Comparison of ENCODE assay signal across 9 cellular contexts in the genomic region with DNA sequence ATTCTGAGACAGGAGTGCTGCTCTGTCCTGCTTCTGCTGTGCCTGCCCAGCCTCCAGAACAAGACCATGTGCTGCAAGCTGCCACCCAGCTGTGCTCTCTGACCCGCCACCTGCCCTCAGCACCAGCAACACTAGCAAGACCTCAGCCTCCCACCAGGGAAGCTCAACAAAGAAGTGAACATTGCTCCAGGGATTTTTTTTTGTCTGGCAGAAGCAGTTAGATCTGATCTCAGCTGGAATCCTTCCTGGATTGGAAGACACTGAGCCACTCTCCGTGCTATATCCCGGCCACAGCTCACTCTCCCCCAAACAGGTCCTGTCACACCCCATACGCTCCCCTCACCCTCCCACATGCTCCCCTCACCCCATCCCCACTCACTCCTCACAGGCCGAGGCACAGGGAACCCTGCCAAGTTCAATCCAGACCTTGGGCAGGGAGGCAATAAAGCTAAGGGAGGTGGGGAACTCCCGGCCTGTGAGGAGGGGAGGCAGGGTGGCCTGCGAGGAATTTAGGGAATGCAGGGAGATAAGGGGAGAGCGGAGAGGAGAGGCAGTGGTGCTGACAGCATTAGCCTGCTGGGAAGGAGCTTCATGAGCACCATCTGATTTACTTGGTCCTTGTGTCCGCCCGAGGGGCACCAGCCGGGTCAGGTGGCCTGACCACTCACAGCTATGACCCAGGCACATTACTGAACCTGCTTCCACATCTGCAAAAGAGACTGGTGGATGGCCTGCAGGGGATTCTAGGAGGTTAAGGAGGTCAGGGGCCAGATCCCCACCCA.
DNase-seq lines count a peak whose midpoint lies in the region; ATAC-seq and TF ChIP-seq lines count a peak whose summit lies in the region.
"Had no signal": no experiment of that assay in that cellular context is flagged by ENCODE, and none has a peak within 500 bp of the region (broad histone marks: within the 10 kb centered on the region; RNA-seq: fewer than 3 reads in every experiment).

No MANE protein-coding gene starts in this region.

- ATAC-seq in GM19035 (IDR thresholded peaks at IDR 0.05; ENCODE audit: unreplicated experiment) (no peak), GM21576 (IDR thresholded peaks at IDR 0.05; ENCODE audit: unreplicated experiment) (no peak)
- ATAC-seq: GM12878 had no signal

- H3K36me3 Mint-ChIP-seq in nephron (ENCODE audit: low read depth) = no peaks in the 10 kb centered on the region

- H3K4me3 Mint-ChIP-seq in nephron = peak overlapping the region; percentile 57 to 60 (median 59)

- H3K27ac ChIP-seq in epithelial cell of prostate = peak overlapping the region; percentile 86

- H3K27me3 Mint-ChIP-seq in nephron (ENCODE audit: low read depth) = peaks cover 4% of the 10 kb centered on the region

- H3K27ac Mint-ChIP-seq in nephron = peak overlapping the region; percentile 95 to 99 (median 97)

- no peak for TF ChIP-seq CTCF in nephron (IDR thresholded peaks at IDR 0.05; ENCODE audit: unreplicated experiment in 3 of 3)

- peaks cover 94% of the 10 kb centered on the region for H3K4me1 Mint-ChIP-seq in nephron

- DNase-seq in COLO668 (lab: John Stamatoyannopoulos, UW; ENCODE audit: unreplicated experiment) = peak; percentile 50
- DNase-seq in NCI-H226 = peak; percentile 99
- no peak for DNase-seq in epithelial cell of prostate (ENCODE audit: low read depth, low spot score)
- DNase-seq in activated gamma-delta T cell (lab: John Stamatoyannopoulos, UW) = no peak
- no peak for DNase-seq in OCI-M2 (lab: John Stamatoyannopoulos, UW; ENCODE audit: unreplicated experiment)

- H3K9me3 Mint-ChIP-seq in nephron = no peaks in the 10 kb centered on the region

Comparison
In these comparisons a context has a peak if more than half of its experiments do, and no peak if none do; other contexts are left out.
1. DNase-seq: peak in COLO668 (single experiment) and NCI-H226 (single experiment); none in epithelial cell of prostate (single experiment), activated gamma-delta T cell (single experiment) and OCI-M2 (single experiment).